Comparison of ENCODE assay signal across 26 cellular contexts in the genomic region with DNA sequence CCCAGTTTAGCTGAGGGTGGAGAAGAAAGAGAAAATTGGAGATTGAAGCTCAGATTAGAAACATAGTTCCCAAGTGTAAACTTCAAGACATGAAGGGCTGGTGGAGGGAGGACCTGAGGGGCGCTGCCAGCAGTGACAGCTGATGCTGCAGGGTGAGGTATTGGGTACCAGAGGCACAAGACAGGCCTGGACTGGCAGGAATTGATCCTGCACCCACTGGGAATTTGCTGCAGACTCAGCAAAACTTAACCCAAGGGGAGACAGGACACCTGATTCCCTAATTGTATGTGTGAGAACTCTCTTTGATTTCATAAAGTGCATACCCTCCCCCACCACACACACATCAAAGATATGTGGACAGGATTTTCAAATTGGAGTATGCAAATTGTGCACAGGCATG. TPM values are rescaled to one million over a fixed set of nuclear protein-coding genes. Genes with fewer than 3 reads are reported as not detected.
DNase-seq lines count a peak whose midpoint lies in the region; ATAC-seq, FAIRE-seq and TF ChIP-seq lines count a peak whose summit lies in the region.
"Had no signal": no experiment of that assay in that cellular context is flagged by ENCODE, and none has a peak within 500 bp of the region (broad histone marks: within the 10 kb centered on the region; RNA-seq: fewer than 3 reads in every experiment).

No MANE protein-coding gene starts in this region.

- TF ChIP-seq RAD21 in A549 (conservative IDR thresholded peaks at IDR 0.05 in 1 of 2, IDR thresholded peaks at IDR 0.05 in 1 of 2) (no peak), IMR-90 (IDR thresholded peaks at IDR 0.05; ENCODE audit: low read length) (no peak)

- intact Hi-C loops in right cardiac atrium (cut with DNase I): no loop called here
- intact Hi-C loops in heart left ventricle (cut with DNase I): no loop called here
- intact Hi-C loops in IMR-90 (cut with micrococcal nuclease): no loop called here

- H4K5ac ChIP-seq in IMR-90 (ENCODE audit: low read depth, low read length): no peak overlapping the region

- H2BK12ac ChIP-seq in trophoblast cell (ENCODE audit: low read length): no peak overlapping the region

- H3K36me3 ChIP-seq in heart left ventricle (no peaks in the 10 kb centered on the region), IMR-90 (ENCODE audit: control insufficient read depth, insufficient read depth, low read length) (no peaks in the 10 kb centered on the region), trophoblast cell (ENCODE audit: control insufficient read depth in 1 of 2, insufficient read depth in 2 of 2, low read length in 2 of 2) (no peaks in the 10 kb centered on the region)
- H3K36me3 ChIP-seq: BLaER1 had no signal

- no peaks in the 10 kb centered on the region for H3K79me2 ChIP-seq in trophoblast cell (ENCODE audit: control insufficient read depth, insufficient read depth, low read length, poor library complexity)

- POLR2A ChIA-PET in A549 (lab: Yijun Ruan, JAX): no interaction called here
- POLR2A ChIA-PET in IMR-90 (lab: Charles Lee; ENCODE audit: unreplicated experiment): no interaction called here

- CTCF ChIA-PET in A549 (lab: Yijun Ruan, JAX) (no interaction called here), IMR-90 (lab: Yijun Ruan, JAX) (no interaction called here)

- no peaks in the 10 kb centered on the region for H4K20me1 ChIP-seq in IMR-90 (ENCODE audit: insufficient read depth, low read length)
- H4K20me1 ChIP-seq: BLaER1 had no signal

- TF ChIP-seq CTCF in heart left ventricle (IDR thresholded peaks at IDR 0.05) (no peak), A549 (IDR thresholded peaks at IDR 0.05) (no peak), IMR-90 (conservative IDR thresholded peaks at IDR 0.05; ENCODE audit: low read depth, low read length) (no peak)

- no peak for FAIRE-seq in A549 (lab: Jason Lieb, UNC)
- FAIRE-seq: G401.6, GM12891, GM19239 had no signal

- BruUV-seq in IMR-90 (replicated peaks; lab: Mats Ljungman, UMichigan): no TSS peak

- no peak overlapping the region for H4K8ac ChIP-seq in IMR-90 (ENCODE audit: low read depth in 2 of 2, low read length in 2 of 2)
- H4K8ac ChIP-seq in trophoblast cell (ENCODE audit: low read depth, low read length): no peak overlapping the region

- H3K4me2 ChIP-seq in A549 (no peak overlapping the region), IMR-90 (ENCODE audit: low read depth, low read length) (no peak overlapping the region), trophoblast cell (ENCODE audit: low read length) (no peak overlapping the region)
- H3K4me2 ChIP-seq: BLaER1 had no signal

- H3K9ac ChIP-seq in IMR-90 (ENCODE audit: low read depth, low read length): no peak overlapping the region
- no peak overlapping the region for H3K9ac ChIP-seq in trophoblast cell (ENCODE audit: low read length)
- H3K9ac ChIP-seq: BLaER1 had no signal

- in situ Hi-C loops in IMR-90 (cut with MboI; ENCODE audit: low sequenced_read_pairs): no loop called here

- H3K4me1 ChIP-seq in right cardiac atrium (ENCODE audit: control insufficient read depth, insufficient read depth, low read length) (no peaks in the 10 kb centered on the region), heart left ventricle (no peaks in the 10 kb centered on the region), A549 (no peaks in the 10 kb centered on the region), IMR-90 (ENCODE audit: control insufficient read depth, insufficient read depth, low read length) (no peaks in the 10 kb centered on the region), trophoblast cell (ENCODE audit: control insufficient read depth in 1 of 2, insufficient read depth in 2 of 2, low read length in 2 of 2) (no peaks in the 10 kb centered on the region)
- H3K4me1 ChIP-seq: BLaER1 had no signal

- dilution Hi-C loops in IMR-90 (cut with HindIII; ENCODE audit: low sequenced_read_pairs, unreplicated experiment): no loop called here

- no peaks in the 10 kb centered on the region for H3K79me1 ChIP-seq in IMR-90 (ENCODE audit: low read depth in 1 of 2, low read length in 2 of 2)
- H3K79me1 ChIP-seq in trophoblast cell (ENCODE audit: low read length): no peaks in the 10 kb centered on the region

- H3K9me3 ChIP-seq in right cardiac atrium (ENCODE audit: control insufficient read depth, low read length): no peaks in the 10 kb centered on the region
- no peaks in the 10 kb centered on the region for H3K9me3 ChIP-seq in heart left ventricle
- no peaks in the 10 kb centered on the region for H3K9me3 ChIP-seq in A549
- H3K9me3 ChIP-seq in IMR-90 (ENCODE audit: control insufficient read depth, insufficient read depth, low read length): 0 out of 2 replicates have a peak, but pooled peaks cover 2% of the 10 kb centered on the region
- no peaks in the 10 kb centered on the region for H3K9me3 ChIP-seq in trophoblast cell (ENCODE audit: insufficient read depth, low read depth, low read length)
- H3K9me3 ChIP-seq: BE2C, BLaER1 had no signal

- H2AK5ac ChIP-seq in IMR-90 (ENCODE audit: low read depth, low read length): no peak overlapping the region
- H2AK5ac ChIP-seq in trophoblast cell (ENCODE audit: low read length): no peak overlapping the region

- no peak for TF ChIP-seq POLR2A in heart left ventricle (IDR thresholded peaks at IDR 0.05)
- TF ChIP-seq POLR2A in A549 (IDR thresholded peaks at IDR 0.05; ENCODE audit: low read length): no peak
- no peak for TF ChIP-seq POLR2A in IMR-90 (IDR thresholded peaks at IDR 0.05; ENCODE audit: low read depth, low read length)

- H3K27ac ChIP-seq in right cardiac atrium (ENCODE audit: low read length) (no peak overlapping the region), heart left ventricle (no peak overlapping the region), A549 (no peak overlapping the region), IMR-90 (ENCODE audit: insufficient read depth, low read length) (no peak overlapping the region), trophoblast cell (ENCODE audit: low read depth, low read length) (no peak overlapping the region)
- H3K27ac ChIP-seq: 22Rv1, BLaER1 had no signal

- H3K9me1 ChIP-seq in IMR-90 (ENCODE audit: insufficient read depth, low read length): no peaks in the 10 kb centered on the region

- H3K4ac ChIP-seq in IMR-90 (ENCODE audit: low read depth, low read length): no peak overlapping the region
- H3K4ac ChIP-seq in trophoblast cell (ENCODE audit: low read depth, low read length): no peak overlapping the region

- H4K91ac ChIP-seq in IMR-90 (ENCODE audit: insufficient read depth, low read depth, low read length): no peak overlapping the region
- H4K91ac ChIP-seq in trophoblast cell (ENCODE audit: low read depth, low read length): no peak overlapping the region

- no peak overlapping the region for H3K4me3 ChIP-seq in right cardiac atrium (ENCODE audit: low read length)
- H3K4me3 ChIP-seq in heart left ventricle: no peak overlapping the region
- H3K4me3 ChIP-seq in A549: no peak overlapping the region
- H3K4me3 ChIP-seq in IMR-90 (ENCODE audit: insufficient read depth, low read depth, low read length): no peak overlapping the region
- H3K4me3 ChIP-seq in trophoblast cell (ENCODE audit: low read depth, low read length): no peak overlapping the region
- H3K4me3 ChIP-seq: BLaER1 had no signal

- H2AFZ ChIP-seq in IMR-90 (replicated peaks; ENCODE audit: low read length, poor library complexity) (no peak overlapping the region), trophoblast cell (ENCODE audit: insufficient read depth, low read length, poor library complexity) (no peak overlapping the region)

- ATAC-seq in right cardiac atrium: no peak
- no peak for ATAC-seq in heart left ventricle
- no peak for ATAC-seq in A549
- ATAC-seq in IMR-90 (ENCODE audit: low read depth): no peak
- no peak for ATAC-seq in HG03521 (IDR thresholded peaks at IDR 0.05; ENCODE audit: unreplicated experiment)

- WGBS in right cardiac atrium: 69% methylated on average over 1 of the region's 1 CpG
- WGBS in heart left ventricle, 4 donors: 71 to 89% (median 79%) methylated on average over 1 of the region's 1 CpG
- 0% methylated on average over 1 of the region's 1 CpG for whole genome bisulfite sequencing in A549 (ENCODE audit: missing lambda C conversion rate)
- WGBS in IMR-90 (ENCODE audit: extremely low coverage in 2 of 2, insufficient read length in 1 of 2), 2 experiments: no CpG with 5 or more reads among the region's 1 CpG
- no CpG with 5 or more reads among the region's 1 CpG for WGBS in trophoblast cell (ENCODE audit: extremely low coverage, insufficient coverage, insufficient read length)

- H3K27me3 ChIP-seq in right cardiac atrium (ENCODE audit: control insufficient read depth, insufficient read depth): no peaks in the 10 kb centered on the region
- peaks cover 0 to 10% (median 0%) of the 10 kb centered on the region in 9 donors for H3K27me3 ChIP-seq in heart left ventricle
- no peaks in the 10 kb centered on the region for H3K27me3 ChIP-seq in IMR-90 (ENCODE audit: control insufficient read depth, insufficient read depth, low read length)
- H3K27me3 ChIP-seq in trophoblast cell (ENCODE audit: insufficient read depth, low read length): no peaks in the 10 kb centered on the region
- H3K27me3 ChIP-seq: BE2C, BLaER1 had no signal

- H2BK120ac ChIP-seq in IMR-90 (ENCODE audit: low read depth, low read length) (no peak overlapping the region), trophoblast cell (ENCODE audit: insufficient read depth, low read length, poor library complexity) (no peak overlapping the region)

- DNase-seq in right cardiac atrium: peak in 2 of 3 donors; percentile 10 to 18
- no peak for DNase-seq in heart left ventricle
- no peak for DNase-seq in A549 (ENCODE audit: low read depth in 1 of 2, low spot score in 1 of 2)
- DNase-seq in IMR-90: no peak
- no peak for DNase-seq in trophoblast cell
- DNase-seq: ACHN; BE2C; C1 segment of cervical spinal cord; CD4-positive, alpha-beta memory T cell; CD4-positive, CD25-positive, alpha-beta regulatory T cell; CD8-positive, alpha-beta memory T cell; COR-L47; DMS 273 treated with DMSO at 0.1 percent for 48 hours; DMS153; DMS53; DMS79; DND-41; GF-D8 had no signal

- H3K23ac ChIP-seq in IMR-90 (ENCODE audit: low read depth, low read length) (no peak overlapping the region), trophoblast cell (ENCODE audit: low read length) (no peak overlapping the region)

- TF ChIP-seq EP300 in A549 (IDR thresholded peaks at IDR 0.05): no peak

- no peak overlapping the region for H2BK15ac ChIP-seq in IMR-90 (ENCODE audit: low read depth, low read length)

- no peak overlapping the region for H4K12ac ChIP-seq in trophoblast cell (ENCODE audit: low read depth, low read length)

- no peak overlapping the region for H2BK20ac ChIP-seq in IMR-90 (ENCODE audit: low read depth, low read length)

- H3K14ac ChIP-seq in IMR-90 (replicated peaks; ENCODE audit: low read depth, low read length): no peak overlapping the region
- H3K14ac ChIP-seq in trophoblast cell (ENCODE audit: low read length): no peak overlapping the region

- no peak overlapping the region for H3K56ac ChIP-seq in IMR-90 (ENCODE audit: extremely low read depth, insufficient read depth, low read length)

- H2BK5ac ChIP-seq in IMR-90 (ENCODE audit: low read depth, low read length, poor library complexity, severe bottlenecking): no peak overlapping the region
- no peak overlapping the region for H2BK5ac ChIP-seq in trophoblast cell (ENCODE audit: low read depth, low read length, poor library complexity)

- H3K18ac ChIP-seq in IMR-90 (ENCODE audit: low read depth, low read length): no peak overlapping the region
- no peak overlapping the region for H3K18ac ChIP-seq in trophoblast cell (ENCODE audit: low read length)

- no peak overlapping the region for H2AK9ac ChIP-seq in IMR-90 (replicated peaks; ENCODE audit: low read depth, low read length, poor library complexity)

RNA-seq across cellular contexts. Expression of gene PTPRR, which starts 11.6 kb away (rescaled TPM):
- 1 to 10 TPM in 1 of 4 donors, under 1 TPM in 3; 0.31 to 1.4 (median 0.69) TPM for total RNA-seq in right cardiac atrium
- 0.72 TPM for polyA plus RNA-seq in right cardiac atrium
- 1 to 10 TPM in 1 of 9 donors, under 1 TPM in 7, not detected in 1; 0.21 to 1.0 (median 0.40) TPM for total RNA-seq in heart left ventricle
- polyA plus RNA-seq in heart left ventricle: under 1 TPM; 0.30 to 0.58 TPM
- 0.13 and 0.15 TPM in 2 replicates for polyA plus RNA-seq in A549 (2011; rRNA removed)
- polyA plus RNA-seq in A549 (2012; cell fraction: cytosol; rRNA removed): not detected in 2 replicates
- not detected in 2 replicates for polyA plus RNA-seq in A549 (2012; cell fraction: nucleus; rRNA removed)
- 0.08 to 0.15 TPM in 2 of 3 replicates, not detected in the other for polyA plus RNA-seq in A549 (2017; fragmentation: RNase III; extraction: RNeasy Plus Mini Kit Qiagen cat#74134 plus additional on column Dnase treatment)
- 0.50 TPM in 1 of 2 replicates, not detected in the other for polyA minus RNA-seq in A549 (2011; rRNA and poly(A)+ RNA removed)
- total RNA-seq in IMR-90 (2012; rRNA removed): 0.18 and 0.28 TPM in 2 replicates
- polyA plus RNA-seq in IMR-90 (2012; rRNA removed): 0.21 and 0.26 TPM in 2 replicates
- polyA plus RNA-seq in IMR-90 (2012; cell fraction: cytosol; rRNA removed): 0.02 and 0.17 TPM in 2 replicates
- polyA plus RNA-seq in IMR-90 (2012; cell fraction: nucleus; rRNA removed; ENCODE audit: low replicate concordance): 0.09 and 0.10 TPM in 2 replicates
- 1.0 and 1.1 TPM in 2 replicates for polyA plus RNA-seq in trophoblast cell (2013)
- total RNA-seq: A673; CD4-positive, alpha-beta memory T cell; CD4-positive, CD25-positive, alpha-beta regulatory T cell; CD8-positive, alpha-beta memory T cell had no signal
- polyA plus RNA-seq: CD14-positive monocyte; CD4-positive, alpha-beta memory T cell; CD4-positive, CD25-positive, alpha-beta regulatory T cell; CD8-positive, alpha-beta memory T cell had no signal

Comparison
In these comparisons a context has a peak if more than half of its experiments do, and no peak if none do; other contexts are left out.
1. DNase-seq: peak in right cardiac atrium (2 of 3); none in heart left ventricle (0 of 5), A549 (0 of 2), IMR-90 (single experiment) and trophoblast cell (0 of 2).